1 cellular context compared by ENCODE assay signal in the genomic region with DNA sequence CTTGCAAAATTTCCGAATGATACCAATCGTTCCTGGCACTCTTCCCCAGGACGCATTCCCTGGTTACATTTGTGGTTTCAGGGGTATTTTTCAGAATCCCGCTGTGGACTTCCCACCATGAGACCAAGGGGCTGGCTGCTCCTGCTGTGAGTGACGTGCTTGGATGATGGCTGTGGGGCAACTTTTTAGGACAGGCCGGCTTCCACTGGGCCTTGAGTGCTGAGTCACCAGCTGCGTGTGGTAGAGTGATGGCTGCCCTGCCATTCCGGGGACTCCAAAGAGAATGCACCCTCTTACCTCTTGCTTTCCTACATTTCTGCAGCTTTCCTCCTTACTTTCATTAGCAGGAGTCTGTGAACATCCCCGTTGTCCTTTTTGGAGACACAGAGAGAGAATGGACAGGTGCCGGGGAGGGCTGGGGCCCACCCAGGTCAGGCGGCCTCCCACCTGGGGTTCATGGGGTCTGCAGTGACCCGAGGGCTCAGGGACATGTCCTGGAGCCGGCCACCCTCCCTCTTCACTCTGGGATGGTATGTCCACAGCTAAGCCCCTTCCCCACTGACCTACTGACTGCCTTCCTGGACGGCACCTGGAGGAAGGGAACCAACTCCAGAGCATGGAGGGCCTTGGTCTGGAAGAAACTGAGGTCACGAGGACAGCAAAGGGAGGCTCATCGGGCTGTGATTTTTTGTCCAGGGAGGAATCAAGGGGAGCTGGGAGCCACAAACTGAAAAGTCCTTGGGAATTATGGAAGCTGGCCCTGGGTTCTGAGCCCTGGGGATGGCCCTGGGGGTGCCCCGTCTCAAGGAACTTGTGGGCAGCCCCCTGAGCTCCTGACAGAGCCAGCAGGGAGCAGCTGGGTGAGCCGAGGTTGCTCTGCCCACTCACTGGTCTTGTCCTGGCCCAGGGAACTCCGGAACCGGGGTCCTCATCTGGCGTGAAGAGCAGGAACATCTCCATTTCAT.
TF ChIP-seq lines count a peak whose summit lies in the region.

No MANE protein-coding gene starts in this region.

TF ChIP-seq in IMR-90, 13 proteins besides CTCF, POLR2A, EP300 and RAD21 (continued from another document):
- TF ChIP-seq RCOR1 (IDR thresholded peaks at IDR 0.05; ENCODE audit: insufficient replicate concordance, low read length): no peak
- TF ChIP-seq CHD1 (IDR thresholded peaks at IDR 0.05; ENCODE audit: low read depth, low read length): no peak
- no peak for TF ChIP-seq MAFK (IDR thresholded peaks at IDR 0.05; ENCODE audit: low read depth, low read length)
- no peak for TF ChIP-seq FOS (IDR thresholded peaks at IDR 0.05; ENCODE audit: low read depth, low read length)
- TF ChIP-seq NFE2L2 (IDR thresholded peaks at IDR 0.05; ENCODE audit: low read depth, low read length): no peak
- no peak for TF ChIP-seq MAZ (IDR thresholded peaks at IDR 0.05; ENCODE audit: borderline replicate concordance, low read depth, low read length)
- TF ChIP-seq CEBPB (IDR thresholded peaks at IDR 0.05; ENCODE audit: low read depth, low read length): no peak
- no peak for TF ChIP-seq SMC3 (IDR thresholded peaks at IDR 0.05; ENCODE audit: low read depth, low read length)
TF ChIP-seq in IMR-90: peak in this region for 0.
